ENCODE assay signal across 9 cellular contexts in genomic region chr12:89280833-89281533, GRCh38.
A peak's percentile ranks its signal among the peaks of the same experiment; 100 is the strongest.
DNase-seq lines count a peak whose midpoint lies in the region; ATAC-seq and TF ChIP-seq lines count a peak whose summit lies in the region.
"Had no signal": no experiment of that assay in that cellular context is flagged by ENCODE, and none has a peak within 500 bp of the region (broad histone marks: within the 10 kb centered on the region; RNA-seq: fewer than 3 reads in every experiment).

No MANE protein-coding gene starts in this region.

- BruUV-seq in A673 (replicated peaks; lab: Mats Ljungman, UMichigan), result TSS peak; percentile 75

- no peaks in the 10 kb centered on the region for H3K36me3 ChIP-seq in A673 (ENCODE audit: insufficient read depth, low read length, poor library complexity, severe bottlenecking)
- H3K36me3 ChIP-seq in gastroesophageal sphincter, result no peaks in the 10 kb centered on the region
- H3K36me3 ChIP-seq: tibial nerve had no signal

- ATAC-seq in T-helper 17 cell (peak; percentile 82), GM19455 (IDR thresholded peaks at IDR 0.05; ENCODE audit: unreplicated experiment) (no peak), gastroesophageal sphincter (no peak)

- H3K4me1 Mint-ChIP-seq in T-helper 17 cell, result peaks cover 16% of the 10 kb centered on the region

- POLR2A ChIA-PET in A673 (lab: Charles Lee; ENCODE audit: low non-redundant PET), result interaction anchor here (0.6 kb wide), 1 partner anchor 35 kb away, joined by 3 read pairs; no protein-coding TSS in a partner anchor

- no peak for TF ChIP-seq POLR2A in gastroesophageal sphincter (IDR thresholded peaks at IDR 0.05)

- no peaks in the 10 kb centered on the region for H3K27me3 Mint-ChIP-seq in T-helper 17 cell

- TF ChIP-seq CTCF in A673 (conservative IDR thresholded peaks at IDR 0.05; ENCODE audit: low read depth, low read length) (no peak), gastroesophageal sphincter (IDR thresholded peaks at IDR 0.05) (no peak)

- peak; percentile 93 for DNase-seq in A673 (ENCODE audit: low spot score)
- peak; percentile 34 for DNase-seq in ELR (ENCODE audit: low read depth)
- no peak for DNase-seq in T-helper 17 cell
- DNase-seq in iris pigment epithelial cell (ENCODE audit: low read depth), result peak; percentile 62
- DNase-seq in posterior cingulate gyrus, result no peak
- DNase-seq in caudate nucleus (lab: John Stamatoyannopoulos, UW), result no peak

- H3K27ac Mint-ChIP-seq in T-helper 17 cell, result peak overlapping the region; percentile 51

- H3K4me3 Mint-ChIP-seq in T-helper 17 cell, result peak overlapping the region; percentile 52

- TF ChIP-seq EP300 in gastroesophageal sphincter (IDR thresholded peaks at IDR 0.05), result no peak

- CTCF ChIA-PET in A673 (lab: Charles Lee), result interaction anchor here (0.6 to 0.8 kb wide), 2 partner anchors 8 to 136 kb away, joined by 3 to 8 read pairs; no protein-coding TSS in a partner anchor

- H3K27ac ChIP-seq in A673 (ENCODE audit: low read depth, low read length, poor library complexity, severe bottlenecking) (peak overlapping the region; percentile 85), caudate nucleus (ENCODE audit: low read depth, low read length) (no peak overlapping the region), gastroesophageal sphincter (peak overlapping the region in 1 of 4 donors; percentile 53)

- H3K4me1 ChIP-seq in A673 (ENCODE audit: insufficient read depth, low read length, poor library complexity, severe bottlenecking), result peaks cover 84% of the 10 kb centered on the region
- peaks cover 0 to 19% (median 0%) of the 10 kb centered on the region in 3 donors for H3K4me1 ChIP-seq in gastroesophageal sphincter

- H3K27me3 ChIP-seq in A673 (replicated peaks; ENCODE audit: insufficient read depth, low read depth, low read length, poor library complexity), result no peaks in the 10 kb centered on the region
- no peaks in the 10 kb centered on the region for H3K27me3 ChIP-seq in gastroesophageal sphincter
- H3K27me3 ChIP-seq: tibial nerve had no signal

- no peak overlapping the region for H3K4me3 ChIP-seq in A673 (ENCODE audit: low read depth, low read length, poor library complexity, severe bottlenecking)
- no peak overlapping the region for H3K4me3 ChIP-seq in gastroesophageal sphincter
- H3K4me3 ChIP-seq: tibial nerve had no signal

- intact Hi-C loops in A673 (cut with micrococcal nuclease; ENCODE audit: unreplicated experiment) (no loop called here), posterior cingulate gyrus (cut with DNase I) (no loop called here)

- H3K9me3 ChIP-seq in A673 (ENCODE audit: low read depth, low read length, poor library complexity, severe bottlenecking) (no peaks in the 10 kb centered on the region), T-helper 17 cell (ENCODE audit: control insufficient read depth, low read length, poor library complexity, severe bottlenecking) (no peaks in the 10 kb centered on the region), gastroesophageal sphincter (no peaks in the 10 kb centered on the region)
- H3K9me3 ChIP-seq: tibial nerve had no signal

- no peaks in the 10 kb centered on the region for H3K36me3 Mint-ChIP-seq in T-helper 17 cell (ENCODE audit: low read depth)

- 39 to 47% methylated on average over 4 to 5 of the region's 5 CpGs for WGBS in gastroesophageal sphincter (ENCODE audit: low coverage in 1 of 2), 2 donors

Comparison
In these comparisons a context has a peak if more than half of its experiments do, and no peak if none do; other contexts are left out.
1. DNase-seq: peak in A673 (single experiment), ELR (single experiment) and iris pigment epithelial cell (single experiment); none in T-helper 17 cell (0 of 3), posterior cingulate gyrus (0 of 10) and caudate nucleus (0 of 61).